ENCODE assay signal across 10 cellular contexts in genomic region chr17:42484304-42484703, GRCh38. TPM values are rescaled to one million over a fixed set of nuclear protein-coding genes. Genes with fewer than 3 reads are reported as not detected.
DNase-seq lines count a peak whose midpoint lies in the region; ATAC-seq and TF ChIP-seq lines count a peak whose summit lies in the region.
"Had no signal": no experiment of that assay in that cellular context is flagged by ENCODE, and none has a peak within 500 bp of the region (broad histone marks: within the 10 kb centered on the region; RNA-seq: fewer than 3 reads in every experiment).

No MANE protein-coding gene starts in this region.

- no peak overlapping the region for H3K9ac ChIP-seq in MM.1S (ENCODE audit: low read length)

- H3K4me1 ChIP-seq in MM.1S (ENCODE audit: low read length) (no peaks in the 10 kb centered on the region), gastroesophageal sphincter (peaks cover 0 to 20% (median 0%) of the 10 kb centered on the region in 3 donors), OCI-LY7 (ENCODE audit: insufficient read depth, low read length, poor library complexity, severe bottlenecking) (no peaks in the 10 kb centered on the region)

- peak; percentile 97 for ATAC-seq in activated CD8-positive, alpha-beta memory T cell treated with anti-CD3 and anti-CD28 coated beads, Interleukin-2, amount 10 ng/mL, durations not matched to agents 7 days and 5 days
- ATAC-seq in gastroesophageal sphincter (peak; percentile 31), GM21367 (IDR thresholded peaks at IDR 0.05; ENCODE audit: unreplicated experiment) (no peak)
- ATAC-seq: GM23338 had no signal

- H3K27ac ChIP-seq in MM.1S (ENCODE audit: low read length) (no peak overlapping the region), gastroesophageal sphincter (peak overlapping the region in 3 of 4 donors; percentile 65 to 74 (median 69)), WERI-Rb-1 (no peak overlapping the region), OCI-LY7 (ENCODE audit: low read depth, low read length, poor library complexity, severe bottlenecking) (no peak overlapping the region)

- intact Hi-C loops in OCI-LY7 (cut with micrococcal nuclease; ENCODE audit: unreplicated experiment) = no loop called here

- H3K9me2 ChIP-seq in MM.1S (replicated peaks; ENCODE audit: insufficient read depth, low read length) (no peaks in the 10 kb centered on the region), OCI-LY7 (ENCODE audit: insufficient read depth, low read length) (no peaks in the 10 kb centered on the region)

- POLR2A ChIA-PET in OCI-LY7 (lab: Charles Lee) = interaction anchor here (0.5 kb wide), 1 partner anchor 36 kb away, joined by 3 read pairs; no protein-coding TSS in a partner anchor

- CTCF ChIA-PET in activated CD8-positive, alpha-beta memory T cell treated with anti-CD3 and anti-CD28 coated beads, Interleukin-2, amount 10 ng/mL, durations not matched to agents 7 days and 5 days (lab: Charles Lee) = interaction anchor here (0.5 to 2.7 kb wide), 6 partner anchors 10 to 142 kb away, joined by 3 to 8 read pairs (median 4); no protein-coding TSS in a partner anchor
- CTCF ChIA-PET in OCI-LY7 (lab: Charles Lee; ENCODE audit: unreplicated experiment) = no interaction called here

- no peak overlapping the region for H3K4me3 ChIP-seq in MM.1S (ENCODE audit: low read length)
- H3K4me3 ChIP-seq in gastroesophageal sphincter = no peak overlapping the region
- H3K4me3 ChIP-seq in WERI-Rb-1 (ENCODE audit: low read depth, low read length) = no peak overlapping the region
- no peak overlapping the region for H3K4me3 ChIP-seq in OCI-LY7 (ENCODE audit: low read depth, low read length, poor library complexity, severe bottlenecking)
- H3K4me3 ChIP-seq: GM23338 had no signal

- DNase-seq in MM.1S = peak; percentile 83
- peak; percentile 86 for DNase-seq in activated CD8-positive, alpha-beta memory T cell treated with anti-CD3 and anti-CD28 coated beads, Interleukin-2, amount 10 ng/mL, durations not matched to agents 7 days and 5 days
- peak; percentile 22 for DNase-seq in stimulated activated CD8-positive, alpha-beta memory T cell treated with anti-CD3 and anti-CD28 coated beads, Interleukin-15, amount 100 ng/mL, for 24 hours (ENCODE audit: low read depth)
- no peak for DNase-seq in WERI-Rb-1
- DNase-seq in OCI-LY7 (ENCODE audit: low spot score) = no peak
- no peak for DNase-seq in HCEC 1CT

- no peaks in the 10 kb centered on the region for H3K9me3 ChIP-seq in MM.1S (replicated peaks; ENCODE audit: insufficient read depth, low read length)
- no peaks in the 10 kb centered on the region for H3K9me3 ChIP-seq in gastroesophageal sphincter
- no peaks in the 10 kb centered on the region for H3K9me3 ChIP-seq in WERI-Rb-1 (ENCODE audit: severe bottlenecking)
- no peaks in the 10 kb centered on the region for H3K9me3 ChIP-seq in OCI-LY7 (ENCODE audit: low read length)

- TF ChIP-seq CTCF in MM.1S (IDR thresholded peaks at IDR 0.05; ENCODE audit: low read length) = no peak
- no peak for TF ChIP-seq CTCF in gastroesophageal sphincter (IDR thresholded peaks at IDR 0.05)
- TF ChIP-seq CTCF in WERI-Rb-1 (IDR thresholded peaks at IDR 0.05; ENCODE audit: low read depth, low read length) = no peak
- TF ChIP-seq CTCF in OCI-LY7 (conservative IDR thresholded peaks at IDR 0.05; ENCODE audit: low read length) = no peak

- H3K36me3 Mint-ChIP-seq in activated CD8-positive, alpha-beta memory T cell treated with anti-CD3 and anti-CD28 coated beads, Interleukin-2, amount 10 ng/mL, durations not matched to agents 7 days and 5 days = peaks cover 10% of the 10 kb centered on the region

- no peak overlapping the region for H3K4me2 ChIP-seq in MM.1S (ENCODE audit: low read depth, low read length)
- H3K4me2 ChIP-seq in OCI-LY7 (ENCODE audit: low read length) = no peak overlapping the region
- H3K4me2 ChIP-seq: GM23338 had no signal

- H3K9me3 Mint-ChIP-seq in activated CD8-positive, alpha-beta memory T cell treated with anti-CD3 and anti-CD28 coated beads, Interleukin-2, amount 10 ng/mL, durations not matched to agents 7 days and 5 days (ENCODE audit: low read depth) = no peaks in the 10 kb centered on the region
- H3K9me3 Mint-ChIP-seq: GM23338, nephron had no signal

- no peak overlapping the region for H3K27ac Mint-ChIP-seq in activated CD8-positive, alpha-beta memory T cell treated with anti-CD3 and anti-CD28 coated beads, Interleukin-2, amount 10 ng/mL, durations not matched to agents 7 days and 5 days
- H3K27ac Mint-ChIP-seq: GM23338, nephron had no signal

- peaks cover 29% of the 10 kb centered on the region for H3K27me3 Mint-ChIP-seq in activated CD8-positive, alpha-beta memory T cell treated with anti-CD3 and anti-CD28 coated beads, Interleukin-2, amount 10 ng/mL, durations not matched to agents 7 days and 5 days

- TF ChIP-seq POLR2A in gastroesophageal sphincter (IDR thresholded peaks at IDR 0.05) = no peak

- H4K20me1 ChIP-seq in MM.1S (ENCODE audit: insufficient read depth, low read length) (no peaks in the 10 kb centered on the region), OCI-LY7 (ENCODE audit: insufficient read depth, low read length) (no peaks in the 10 kb centered on the region)

- no peaks in the 10 kb centered on the region for H3F3A ChIP-seq in MM.1S (ENCODE audit: insufficient read depth, low read length)

- no TSS peak for BruUV-seq in OCI-LY7 (replicated peaks; lab: Mats Ljungman, UMichigan)

- WGBS in gastroesophageal sphincter (ENCODE audit: low coverage in 1 of 2), 2 donors = 55 to 66% methylated on average over 7 of the region's 7 CpGs

- no peak overlapping the region for H2AFZ ChIP-seq in MM.1S (ENCODE audit: low read length)
- H2AFZ ChIP-seq in OCI-LY7 (ENCODE audit: low read length) = no peak overlapping the region
- H2AFZ ChIP-seq: GM23338 had no signal

- H3K79me2 ChIP-seq in MM.1S (ENCODE audit: low read length) (no peaks in the 10 kb centered on the region), OCI-LY7 (ENCODE audit: insufficient read depth, low read depth, low read length) (no peaks in the 10 kb centered on the region)

- H3K36me3 ChIP-seq in MM.1S (replicated peaks; ENCODE audit: insufficient read depth, low read length) (peaks cover 3% of the 10 kb centered on the region; the same call in 1 of the 2 replicates), gastroesophageal sphincter (peaks cover 0 to 100% of the 10 kb centered on the region in 2 donors), WERI-Rb-1 (peaks cover 96% of the 10 kb centered on the region), OCI-LY7 (ENCODE audit: insufficient read depth, low read length) (peaks cover 76% of the 10 kb centered on the region)

- H3K4me3 Mint-ChIP-seq in activated CD8-positive, alpha-beta memory T cell treated with anti-CD3 and anti-CD28 coated beads, Interleukin-2, amount 10 ng/mL, durations not matched to agents 7 days and 5 days = peak overlapping the region; percentile 54
- H3K4me3 Mint-ChIP-seq: GM23338, nephron had no signal

- H3K27me3 ChIP-seq in MM.1S (replicated peaks; ENCODE audit: insufficient read depth, low read length) (no peaks in the 10 kb centered on the region), gastroesophageal sphincter (no peaks in the 10 kb centered on the region), WERI-Rb-1 (ENCODE audit: insufficient read depth, low read depth, severe bottlenecking) (no peaks in the 10 kb centered on the region)

- TF ChIP-seq EP300 in gastroesophageal sphincter (IDR thresholded peaks at IDR 0.05) = no peak

- H3K4me1 Mint-ChIP-seq in activated CD8-positive, alpha-beta memory T cell treated with anti-CD3 and anti-CD28 coated beads, Interleukin-2, amount 10 ng/mL, durations not matched to agents 7 days and 5 days = peaks cover 28% of the 10 kb centered on the region
- H3K4me1 Mint-ChIP-seq: GM23338, nephron had no signal

RNA-seq across cellular contexts. Expression of gene ATP6V0A1, which starts 25.6 kb away (rescaled TPM):
- total RNA-seq in activated CD8-positive, alpha-beta memory T cell treated with anti-CD3 and anti-CD28 coated beads, Interleukin-2, amount 10 ng/mL, durations not matched to agents 7 days and 5 days = 1 to 10 TPM; 4.6 to 6.0 TPM
- total RNA-seq in gastroesophageal sphincter (10 to 100 TPM; 47.5 to 84.5 (median 65.4) TPM), OCI-LY7 (2022) (33.4 and 46.9 TPM in 2 replicates)
- total RNA-seq in OCI-LY7 (2014; rRNA removed; shearing (Covaris generic)) = 19.8 and 27.2 TPM in 2 replicates

RNA-seq across cellular contexts. Expression of gene NAGLU, which starts 51.7 kb away (rescaled TPM):
- total RNA-seq in activated CD8-positive, alpha-beta memory T cell treated with anti-CD3 and anti-CD28 coated beads, Interleukin-2, amount 10 ng/mL, durations not matched to agents 7 days and 5 days = 10 to 100 TPM; 18.2 to 19.4 TPM
- total RNA-seq in gastroesophageal sphincter (10 to 100 TPM; 31.9 to 46.9 (median 35.7) TPM), OCI-LY7 (2022) (42.8 and 46.6 TPM in 2 replicates)
- 25.3 and 37.6 TPM in 2 replicates for total RNA-seq in OCI-LY7 (2014; rRNA removed; shearing (Covaris generic))

Comparison
In these comparisons a context has a peak if more than half of its experiments do, and no peak if none do; other contexts are left out.
1. DNase-seq: peak in MM.1S (single experiment), activated CD8-positive, alpha-beta memory T cell treated with anti-CD3 and anti-CD28 coated beads, Interleukin-2, amount 10 ng/mL, durations not matched to agents 7 days and 5 days (single experiment) and stimulated activated CD8-positive, alpha-beta memory T cell treated with anti-CD3 and anti-CD28 coated beads, Interleukin-15, amount 100 ng/mL, for 24 hours (single experiment); none in WERI-Rb-1 (single experiment), OCI-LY7 (single experiment) and HCEC 1CT (single experiment).
2. H3K27ac ChIP-seq: peak in gastroesophageal sphincter (3 of 4); none in MM.1S (single experiment), WERI-Rb-1 (single experiment) and OCI-LY7 (single experiment).